In the genomic region with DNA sequence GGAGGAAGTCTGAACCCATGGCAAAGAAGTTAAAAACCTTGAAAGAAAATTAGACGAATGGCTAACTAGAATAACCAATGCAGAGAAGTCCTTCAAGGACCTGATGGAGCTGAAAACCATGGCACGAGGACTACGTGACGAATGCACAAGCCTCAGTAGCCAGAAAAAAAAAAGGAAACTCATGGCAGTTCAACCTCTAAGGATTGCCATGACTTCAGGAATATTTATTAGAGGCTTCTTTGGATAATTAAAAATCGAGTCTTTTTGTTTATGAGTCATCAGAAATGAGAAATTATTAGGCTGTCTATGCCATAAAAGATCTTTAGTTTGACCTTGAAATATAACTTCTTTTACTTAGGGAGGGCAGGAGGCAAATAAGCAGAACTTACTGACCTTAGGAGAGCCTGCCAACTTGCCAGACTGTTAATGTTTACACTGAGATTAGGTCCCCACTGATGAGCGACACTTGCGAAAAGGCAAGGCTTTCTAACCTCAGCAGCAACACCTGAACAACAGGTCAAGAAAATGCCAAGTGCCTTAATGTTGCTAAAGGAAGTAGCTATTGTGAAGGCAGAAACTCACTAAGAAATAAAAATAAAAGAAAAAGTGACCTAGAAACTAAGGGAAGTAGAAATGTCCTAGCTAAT, we compare ENCODE assay signal across 23 cellular contexts. TPM values are rescaled to one million over a fixed set of nuclear protein-coding genes. Genes with fewer than 3 reads are reported as not detected.
"Had no signal": no experiment of that assay in that cellular context is flagged by ENCODE, and none has a peak within 500 bp of the region (broad histone marks: within the 10 kb centered on the region; RNA-seq: fewer than 3 reads in every experiment).

No MANE protein-coding gene starts in this region.

- H3K27me3 ChIP-seq: brain microvascular endothelial cell, SJCRH30 had no signal

- H3K4me1 ChIP-seq: SJCRH30 had no signal

- H3K36me3 ChIP-seq: brain microvascular endothelial cell, SJCRH30 had no signal

- H3K9me3 ChIP-seq: SJCRH30 had no signal

- H3K4me2 ChIP-seq: PC-9 had no signal

- ATAC-seq: activated CD8-positive, alpha-beta T cell treated with anti-CD3 and anti-CD28 coated beads, Interleukin-2, amount 10 ng/mL, durations not matched to agents 7 days and 5 days; activated naive CD8-positive, alpha-beta T cell treated with anti-CD3 and anti-CD28 coated beads, Interleukin-2, amount 50 U/mL, for 24 hours; K562 had no signal

- H3K4me3 ChIP-seq: K562, PC-9, SJCRH30, SK-N-MC had no signal

- DNase-seq: activated CD4-positive, alpha-beta T cell treated with anti-CD3 and anti-CD28 coated beads, Interleukin-2, amount 10 ng/mL, durations not matched to agents 24 days and 14 days; activated CD4-positive, alpha-beta T cell treated with anti-CD3 and anti-CD28 coated beads, Interleukin-2, amount 50 U/mL, for 48 hours; activated CD8-positive, alpha-beta T cell treated with anti-CD3 and anti-CD28 coated beads, Interleukin-2, amount 10 ng/mL, durations not matched to agents 7 days and 5 days; activated naive CD4-positive, alpha-beta T cell treated with anti-CD3 and anti-CD28 coated beads, Interleukin-2, amount 10 ng/mL, durations not matched to agents 7 days and 5 days; activated naive CD8-positive, alpha-beta T cell treated with anti-CD3 and anti-CD28 coated beads, Interleukin-2, amount 50 U/mL, for 24 hours; activated T-cell treated with anti-CD3 and anti-CD28 coated beads, Interleukin-2, amount 50 U/mL, for 24 hours; anterior cingulate cortex; brain microvascular endothelial cell; central memory CD4-positive, alpha-beta T cell; NCI-H1105; NCI-H1436; NCI-H1694; NCI-H2029; NCI-H345; NCI-H524 treated with DMSO at 0.1 percent for 48 hours; NCI-H748 treated with DMSO at 0.1 percent for 48 hours; NK-92 treated with Interleukin-12 subunit alpha and Interleukin-12 subunit beta, amount 100 ng/mL, for 24 hours; PC-9; SHP77; SJCRH30 had no signal

- H3K27ac ChIP-seq: brain microvascular endothelial cell, PC-9, SJCRH30, SK-N-MC had no signal

RNA-seq across cellular contexts. Expression of gene TUSC1, which starts 55.2 kb away (rescaled TPM):
- total RNA-seq: K562, OCI-LY7 had no signal
- polyA plus RNA-seq: K562 had no signal
